ENCODE assay signal across 8 cellular contexts in the genomic region with DNA sequence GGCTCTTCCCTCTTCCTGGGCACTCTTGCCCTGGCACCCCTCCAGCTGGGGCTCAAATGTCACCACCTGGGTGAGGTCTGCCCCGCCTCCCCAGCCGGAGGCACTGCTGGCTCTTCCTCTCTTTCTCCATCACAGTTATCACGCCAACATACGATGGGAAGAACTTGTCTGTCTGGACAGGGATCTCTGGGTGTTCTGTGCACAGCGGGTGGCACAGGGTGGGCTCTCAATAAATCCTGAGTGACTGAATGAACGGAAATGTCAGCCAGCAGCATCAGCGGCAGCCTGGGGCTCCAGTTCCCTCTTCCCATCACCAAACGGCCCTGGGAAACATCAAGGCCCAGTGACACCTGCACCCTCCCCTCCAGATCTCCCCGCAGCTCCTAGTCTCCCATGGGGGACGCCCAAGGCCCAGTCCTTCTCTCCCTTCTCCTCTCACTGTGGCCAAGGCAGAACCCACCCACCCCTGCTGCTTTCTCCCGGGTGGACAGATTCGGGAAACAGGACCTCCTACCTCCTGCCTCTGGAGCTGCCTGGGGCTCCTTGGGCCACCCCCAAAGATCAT. TPM values are rescaled to one million over a fixed set of nuclear protein-coding genes. Genes with fewer than 3 reads are reported as not detected.
DNase-seq lines count a peak whose midpoint lies in the region; ATAC-seq and TF ChIP-seq lines count a peak whose summit lies in the region.

No MANE protein-coding gene starts in this region.

- H3K27me3 Mint-ChIP-seq in activated CD4-positive, alpha-beta T cell treated with anti-CD3 and anti-CD28 coated beads for 36 hours: no peaks in the 10 kb centered on the region
- H3K27me3 Mint-ChIP-seq in activated B cell treated with CpG ODN at 0.5 μM for 24 hours: no peaks in the 10 kb centered on the region

- intact Hi-C loops in activated CD4-positive, alpha-beta T cell treated with anti-CD3 and anti-CD28 coated beads for 36 hours (cut with DNase I, micrococcal nuclease): loop anchor here (1.0 to 5.0 kb wide), 19 partner anchors 16 to 884 kb away; a partner anchor contains a TSS
- intact Hi-C loops in activated B cell treated with CpG ODN at 0.5 μM for 24 hours (cut with micrococcal nuclease): loop anchor here (1.0 to 5.0 kb wide), 13 partner anchors 17 to 204 kb away; a partner anchor contains a TSS

- ATAC-seq in activated CD4-positive, alpha-beta T cell treated with anti-CD3 and anti-CD28 coated beads for 36 hours: no peak
- ATAC-seq in activated B cell treated with CpG ODN at 0.5 μM for 24 hours (ENCODE audit: low read depth) (no peak), HG03565 (IDR thresholded peaks at IDR 0.05; ENCODE audit: unreplicated experiment) (no peak), GM18870 (IDR thresholded peaks at IDR 0.05; ENCODE audit: unreplicated experiment) (no peak)

- H3K4me1 ChIP-seq in hepatocyte (ENCODE audit: insufficient read depth) (peaks cover 70% of the 10 kb centered on the region), stomach smooth muscle (ENCODE audit: control insufficient read depth, insufficient read depth, low read length) (peaks cover 55% of the 10 kb centered on the region)

- H3K36me3 Mint-ChIP-seq in activated CD4-positive, alpha-beta T cell treated with anti-CD3 and anti-CD28 coated beads for 36 hours (ENCODE audit: low read depth): no peaks in the 10 kb centered on the region
- peaks cover 2% of the 10 kb centered on the region for H3K36me3 Mint-ChIP-seq in activated B cell treated with CpG ODN at 0.5 μM for 24 hours (ENCODE audit: low read depth)

- H3K4me1 Mint-ChIP-seq in activated CD4-positive, alpha-beta T cell treated with anti-CD3 and anti-CD28 coated beads for 36 hours: peaks cover 40% of the 10 kb centered on the region
- H3K4me1 Mint-ChIP-seq in activated B cell treated with CpG ODN at 0.5 μM for 24 hours: peaks cover 67% of the 10 kb centered on the region

- H3K27ac ChIP-seq in hepatocyte (peak overlapping the region; percentile 99), stomach smooth muscle (ENCODE audit: low read length) (peak overlapping the region; percentile 99)

- H3K27me3 ChIP-seq in hepatocyte (no peaks in the 10 kb centered on the region), stomach smooth muscle (ENCODE audit: control insufficient read depth in 1 of 2, insufficient read depth in 2 of 2, low read length in 2 of 2) (no peaks in the 10 kb centered on the region)

- H3K4me3 Mint-ChIP-seq in activated CD4-positive, alpha-beta T cell treated with anti-CD3 and anti-CD28 coated beads for 36 hours: peak overlapping the region; percentile 78
- H3K4me3 Mint-ChIP-seq in activated B cell treated with CpG ODN at 0.5 μM for 24 hours: peak overlapping the region; percentile 82

- H3K9ac ChIP-seq in stomach smooth muscle (ENCODE audit: low read length in 2 of 2): peak overlapping the region; percentile 86 to 88

- H3K9me3 ChIP-seq in hepatocyte (ENCODE audit: low read depth) (no peaks in the 10 kb centered on the region), stomach smooth muscle (ENCODE audit: control insufficient read depth in 2 of 2, low read length in 2 of 2) (no peaks in the 10 kb centered on the region)

- no peak overlapping the region for H2AFZ ChIP-seq in hepatocyte

- H3K4me3 ChIP-seq in hepatocyte: no peak overlapping the region
- H3K4me3 ChIP-seq in stomach smooth muscle (ENCODE audit: low read length in 2 of 2): peak overlapping the region; percentile 60 to 79

- 41% methylated on average over 12 of the region's 12 CpGs for WGBS in hepatocyte (ENCODE audit: low lambda C conversion rate, missing lambda C conversion rate)

- H3K9me2 ChIP-seq in hepatocyte (replicated peaks; ENCODE audit: insufficient read depth): no peaks in the 10 kb centered on the region

- H3K27ac Mint-ChIP-seq in activated CD4-positive, alpha-beta T cell treated with anti-CD3 and anti-CD28 coated beads for 36 hours: peak overlapping the region; percentile 97
- H3K27ac Mint-ChIP-seq in activated B cell treated with CpG ODN at 0.5 μM for 24 hours: peak overlapping the region; percentile 94

- no peak for DNase-seq in activated CD4-positive, alpha-beta T cell treated with anti-CD3 and anti-CD28 coated beads for 36 hours
- no peak for DNase-seq in activated CD4-positive, alpha-beta T cell treated with anti-CD3 and anti-CD28 coated beads, Interleukin-2, amount 50 U/mL, for 4 hours
- DNase-seq in activated B cell treated with CpG ODN at 0.5 μM for 24 hours (no peak), hepatocyte (ENCODE audit: low spot score) (no peak), kidney glomerular epithelial cell (lab: John Stamatoyannopoulos, UW) (no peak)

- peak overlapping the region; percentile 69 for H3K4me2 ChIP-seq in hepatocyte

- H3K9me3 Mint-ChIP-seq in activated CD4-positive, alpha-beta T cell treated with anti-CD3 and anti-CD28 coated beads for 36 hours (ENCODE audit: low read depth): no peaks in the 10 kb centered on the region
- H3K9me3 Mint-ChIP-seq in activated B cell treated with CpG ODN at 0.5 μM for 24 hours: no peaks in the 10 kb centered on the region

- POLR2A ChIA-PET in activated CD4-positive, alpha-beta T cell treated with anti-CD3 and anti-CD28 coated beads for 36 hours (lab: Charles Lee): interaction anchor here (0.7 to 3.0 kb wide), 7 partner anchors 39 to 230 kb away, joined by 3 to 25 read pairs (median 6); a partner anchor contains a TSS
- POLR2A ChIA-PET in activated B cell treated with CpG ODN at 0.5 μM for 24 hours (lab: Charles Lee): interaction anchor here (0.6 to 18.2 kb wide), 16 partner anchors 8 to 280 kb away, joined by 3 to 584 read pairs (median 5); a partner anchor contains a TSS

- H3K79me2 ChIP-seq in hepatocyte: peaks cover 19% of the 10 kb centered on the region

- no peaks in the 10 kb centered on the region for H3K36me3 ChIP-seq in hepatocyte (replicated peaks; ENCODE audit: insufficient read depth, low read depth)
- no peaks in the 10 kb centered on the region for H3K36me3 ChIP-seq in stomach smooth muscle (ENCODE audit: control insufficient read depth in 2 of 2, insufficient read depth in 2 of 2, low read length in 2 of 2)

- CTCF ChIA-PET in activated CD4-positive, alpha-beta T cell treated with anti-CD3 and anti-CD28 coated beads for 36 hours (lab: Charles Lee): interaction anchor here (1.0 to 1.8 kb wide), 5 partner anchors 37 to 127 kb away, joined by 3 to 4 read pairs (median 4); no protein-coding TSS in a partner anchor
- CTCF ChIA-PET in activated B cell treated with CpG ODN at 0.5 μM for 24 hours (lab: Charles Lee): interaction anchor here (1.0 to 2.6 kb wide), 6 partner anchors 16 to 124 kb away, joined by 3 to 16 read pairs (median 3); a partner anchor contains a TSS

- TF ChIP-seq CTCF in activated B cell treated with CpG ODN at 0.5 μM for 24 hours (IDR thresholded peaks at IDR 0.05) (no peak), hepatocyte (IDR thresholded peaks at IDR 0.05; ENCODE audit: poor library complexity) (no peak)

- H4K20me1 ChIP-seq in hepatocyte (ENCODE audit: insufficient read depth, poor library complexity, severe bottlenecking): no peaks in the 10 kb centered on the region

RNA-seq across cellular contexts. Expression of a gene that starts 0.4 kb away (rescaled TPM):
- total RNA-seq in activated CD4-positive, alpha-beta T cell treated with anti-CD3 and anti-CD28 coated beads for 36 hours: 10 to 100 TPM; 13.2 to 14.3 TPM
- total RNA-seq in activated B cell treated with CpG ODN at 0.5 μM for 24 hours (11.4 and 12.3 TPM in 2 replicates), hepatocyte (4.9 and 8.8 TPM in 2 replicates)
- polyA plus RNA-seq in hepatocyte: 13.9 and 20.3 TPM in 2 replicates

RNA-seq across cellular contexts. Expression of a gene that starts 3.6 kb away (rescaled TPM):
- total RNA-seq in activated CD4-positive, alpha-beta T cell treated with anti-CD3 and anti-CD28 coated beads for 36 hours: 10 to 100 TPM; 32.7 to 37.5 TPM
- total RNA-seq in activated B cell treated with CpG ODN at 0.5 μM for 24 hours: 68.6 and 70.6 TPM in 2 replicates
- total RNA-seq in hepatocyte: 20.8 and 25.7 TPM in 2 replicates
- polyA plus RNA-seq in hepatocyte: 22.2 and 31.0 TPM in 2 replicates

RNA-seq across cellular contexts. Expression of a gene that starts 28.3 kb away (rescaled TPM):
- total RNA-seq in activated CD4-positive, alpha-beta T cell treated with anti-CD3 and anti-CD28 coated beads for 36 hours: 1 to 10 TPM in 1 of 2 experiments, under 1 TPM in 1; 0.58 to 1.1 TPM
- total RNA-seq in activated B cell treated with CpG ODN at 0.5 μM for 24 hours: 1.4 and 1.6 TPM in 2 replicates
- 1.7 and 1.8 TPM in 2 replicates for total RNA-seq in hepatocyte
- polyA plus RNA-seq in hepatocyte: 1.6 and 2.0 TPM in 2 replicates

RNA-seq across cellular contexts. Expression of a gene that starts 39.7 kb away (rescaled TPM):
- total RNA-seq in activated CD4-positive, alpha-beta T cell treated with anti-CD3 and anti-CD28 coated beads for 36 hours: 100 to 1,000 TPM; 435 to 569 TPM
- total RNA-seq in activated B cell treated with CpG ODN at 0.5 μM for 24 hours (578 and 699 TPM in 2 replicates), hepatocyte (104 and 130 TPM in 2 replicates)
- polyA plus RNA-seq in hepatocyte: 168 and 209 TPM in 2 replicates

RNA-seq across cellular contexts. Expression of a gene that starts 49.2 kb away (rescaled TPM):
- total RNA-seq in activated CD4-positive, alpha-beta T cell treated with anti-CD3 and anti-CD28 coated beads for 36 hours: 10 to 100 TPM; 67.5 to 69.0 TPM
- total RNA-seq in activated B cell treated with CpG ODN at 0.5 μM for 24 hours (88.3 and 89.6 TPM in 2 replicates), hepatocyte (26.8 and 28.4 TPM in 2 replicates)
- polyA plus RNA-seq in hepatocyte: 50.0 and 51.6 TPM in 2 replicates
